8 cellular contexts compared by ENCODE assay signal in the genomic region with DNA sequence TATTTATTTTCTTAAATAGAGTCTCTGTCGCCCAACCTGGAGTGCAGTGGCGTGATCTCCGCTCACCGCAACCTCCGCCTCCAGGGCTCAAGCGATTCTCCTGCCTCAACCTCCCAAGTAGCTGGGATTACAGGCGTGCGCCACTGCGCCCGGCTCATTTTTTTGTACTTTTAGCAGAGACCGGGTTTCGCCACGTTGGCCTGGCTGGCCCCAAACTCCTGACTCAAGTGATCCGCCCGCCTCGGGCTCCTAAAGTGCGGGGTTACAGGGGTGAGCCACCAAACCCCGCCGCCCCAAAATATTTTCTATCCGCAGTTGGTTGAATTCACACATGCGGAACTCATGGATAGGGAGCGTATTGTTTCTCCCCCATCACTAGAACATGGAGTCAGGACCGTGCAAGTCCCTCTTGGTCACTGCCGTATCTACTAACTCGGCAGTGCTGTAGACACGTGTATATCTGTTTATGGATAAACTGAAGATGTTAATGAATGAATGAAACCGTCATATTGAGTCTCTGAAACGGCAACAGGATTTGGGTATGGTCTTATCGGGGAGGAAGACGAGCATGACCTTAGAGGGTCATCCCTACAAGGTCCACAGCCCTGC. TPM values are rescaled to one million over a fixed set of nuclear protein-coding genes. Genes with fewer than 3 reads are reported as not detected.
DNase-seq lines count a peak whose midpoint lies in the region; ATAC-seq, FAIRE-seq and TF ChIP-seq lines count a peak whose summit lies in the region.

No MANE protein-coding gene starts in this region.

- peak overlapping the region; percentile 96 for H3K4me2 ChIP-seq in osteoblast (ENCODE audit: insufficient read depth, low read length)

- TF ChIP-seq CTCF in Panc1 (IDR thresholded peaks at IDR 0.05), result no peak
- no peak for TF ChIP-seq CTCF in epithelial cell of proximal tubule (conservative IDR thresholded peaks at IDR 0.05; ENCODE audit: low read depth, low read length)
- TF ChIP-seq CTCF in osteoblast (IDR thresholded peaks at IDR 0.05; ENCODE audit: extremely low read depth, low read depth, low read length), result no peak

- H3K4me3 ChIP-seq in GM08714 (ENCODE audit: low read length) (peak overlapping the region; percentile 99), Panc1 (ENCODE audit: low read depth in 2 of 2, low read length in 2 of 2) (peak overlapping the region; percentile 88 to 95), epithelial cell of proximal tubule (ENCODE audit: low read depth, low read length) (peak overlapping the region; percentile 83), osteoblast (ENCODE audit: insufficient read depth, low read length) (peak overlapping the region; percentile 93)

- DNase-seq in Panc1 (ENCODE audit: low read depth, low spot score) (no peak), epithelial cell of proximal tubule (ENCODE audit: low read depth) (no peak), osteoblast (ENCODE audit: insufficient read length, low spot score, missing footprints) (no peak), COLO829 (ENCODE audit: low spot score) (no peak), activated gamma-delta T cell (lab: John Stamatoyannopoulos, UW) (no peak), urothelium cell line (ENCODE audit: low spot score) (no peak)
- DNase-seq in activated CD4-positive, CD25-positive, alpha-beta regulatory T cell (lab: John Stamatoyannopoulos, UW), result no peak

- H3K4me1 ChIP-seq in Panc1 (ENCODE audit: control insufficient read depth, insufficient read depth, low read length) (peaks cover 12% of the 10 kb centered on the region), osteoblast (ENCODE audit: insufficient read depth, low read length) (peaks cover 11% of the 10 kb centered on the region)

- H3K36me3 ChIP-seq in Panc1 (ENCODE audit: control insufficient read depth, insufficient read depth, low read length), result peaks cover 3% of the 10 kb centered on the region; the same call in 1 of the 2 replicates
- H3K36me3 ChIP-seq in osteoblast (ENCODE audit: insufficient read depth, low read length), result no peaks in the 10 kb centered on the region

- peak overlapping the region; percentile 96 for H2AFZ ChIP-seq in osteoblast (ENCODE audit: low read length)

- H3K27me3 ChIP-seq in Panc1 (ENCODE audit: control insufficient read depth, insufficient read depth, low read length) (no peaks in the 10 kb centered on the region), osteoblast (ENCODE audit: insufficient read depth, low read length) (no peaks in the 10 kb centered on the region)

- no peak for ATAC-seq in Panc1

- no peak for FAIRE-seq in urothelium cell line (lab: Jason Lieb, UNC)

- intact Hi-C loops in Panc1 (cut with micrococcal nuclease; ENCODE audit: unreplicated experiment), result no loop called here

- no TSS peak for BruUV-seq in Panc1 (replicated peaks; lab: Mats Ljungman, UMichigan)

- in situ Hi-C loops in Panc1 (cut with HindIII; ENCODE audit: low pct_unique_long_range_greater_than_20kb, low sequenced_read_pairs), result no loop called here

- H3K9me3 ChIP-seq in Panc1 (ENCODE audit: control insufficient read depth, insufficient read depth, low read depth, low read length), result no peaks in the 10 kb centered on the region
- H3K9me3 ChIP-seq in osteoblast (ENCODE audit: low read depth, low read length), result no peaks in the 10 kb centered on the region

- peaks cover 67% of the 10 kb centered on the region for H3K79me2 ChIP-seq in osteoblast (ENCODE audit: insufficient read depth, low read length)

- peak overlapping the region; percentile 100 for H3K27ac ChIP-seq in Panc1 (ENCODE audit: low read length)
- peak overlapping the region; percentile 96 for H3K27ac ChIP-seq in osteoblast (ENCODE audit: low read depth, low read length)

- H4K20me1 ChIP-seq in osteoblast (ENCODE audit: insufficient read depth, low read length), result peaks cover 4% of the 10 kb centered on the region

- CTCF ChIA-PET in Panc1 (lab: Charles Lee), result interaction anchor here (0.6 kb wide), 1 partner anchor 52 kb away, joined by 3 read pairs; no protein-coding TSS in a partner anchor

- POLR2A ChIA-PET in Panc1 (lab: Charles Lee), result no interaction called here

RNA-seq across cellular contexts. Expression of a gene that starts 0.9 kb away (rescaled TPM):
- total RNA-seq in Panc1 (2021; ENCODE audit: unreplicated experiment) (15.6 TPM), epithelial cell of proximal tubule (5.1 and 8.8 TPM in 2 replicates), osteoblast (7.6 and 8.8 TPM in 2 replicates)
- polyA plus RNA-seq in Panc1 (2012; ENCODE audit: insufficient read length), result 11.9 TPM

RNA-seq across cellular contexts. Expression of a gene that starts 2.0 kb away (rescaled TPM):
- 5.4 TPM for total RNA-seq in Panc1 (2021; ENCODE audit: unreplicated experiment)
- polyA plus RNA-seq in Panc1 (2012; ENCODE audit: insufficient read length), result 1.6 TPM
- total RNA-seq in epithelial cell of proximal tubule, result 2.2 and 2.6 TPM in 2 replicates
- 4.0 and 4.7 TPM in 2 replicates for total RNA-seq in osteoblast
